In the genomic region with DNA sequence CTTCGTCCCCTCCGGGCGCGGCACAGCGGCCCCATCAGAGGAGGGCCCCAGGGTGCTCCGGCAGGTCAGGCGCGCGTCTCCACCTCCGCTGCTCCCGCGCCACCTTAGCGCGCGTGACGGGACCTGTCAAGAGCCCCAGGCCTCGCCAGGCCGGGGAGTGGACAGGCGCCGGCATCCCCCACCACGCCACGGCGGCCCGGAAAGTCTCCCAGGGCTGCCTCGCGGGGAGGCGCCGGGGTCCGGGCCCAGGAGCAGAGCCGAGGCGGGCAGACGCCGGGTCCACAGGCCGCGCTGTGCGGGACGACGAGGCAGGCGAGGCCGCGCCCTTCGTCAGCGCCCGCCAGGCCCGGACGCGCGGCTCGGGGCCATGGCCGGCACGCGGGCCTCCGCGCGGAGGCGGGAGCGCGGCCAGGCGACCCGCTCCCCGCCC, we compare ENCODE assay signal across 8 cellular contexts. TPM values are rescaled to one million over a fixed set of nuclear protein-coding genes. Genes with fewer than 3 reads are reported as not detected.
A peak's percentile ranks its signal among the peaks of the same experiment; 100 is the strongest.
DNase-seq lines count a peak whose midpoint lies in the region; ATAC-seq, FAIRE-seq and TF ChIP-seq lines count a peak whose summit lies in the region.

No MANE protein-coding gene starts in this region.

- H3K36me3 ChIP-seq in GM12878 (ENCODE audit: control insufficient read depth in 2 of 2, insufficient read depth in 2 of 2, low read length in 1 of 2), result no peaks in the 10 kb centered on the region
- no peaks in the 10 kb centered on the region for H3K36me3 ChIP-seq in spleen

- CTCF ChIA-PET in GM12878 (lab: Yijun Ruan, JAX), result no interaction called here

- H3K27me3 ChIP-seq in GM12878 (replicated peaks in 1 of 2; ENCODE audit: control insufficient read depth in 2 of 2, insufficient read depth in 2 of 2, low read length in 1 of 2), result no peaks in the 10 kb centered on the region
- H3K27me3 ChIP-seq in spleen (replicated peaks in 1 of 7), result no peaks in the 10 kb centered on the region

- no TSS peak for BruUV-seq in GM12878 (replicated peaks; lab: Mats Ljungman, UMichigan)

- no peaks in the 10 kb centered on the region for H4K20me1 ChIP-seq in GM12878 (ENCODE audit: control insufficient read depth, insufficient read depth)

- peaks cover 57% of the 10 kb centered on the region for H3K79me2 ChIP-seq in GM12878 (ENCODE audit: control insufficient read depth, insufficient read depth, low read length)

- H3K9me3 ChIP-seq in GM12878 (replicated peaks; ENCODE audit: control insufficient read depth, insufficient read depth, low read length), result no peaks in the 10 kb centered on the region
- no peaks in the 10 kb centered on the region for H3K9me3 ChIP-seq in spleen

- H3K4me3 ChIP-seq in GM12878 (peak overlapping the region; percentile 89), spleen (peak overlapping the region; percentile 54 to 91 (median 82))

- in situ Hi-C loops in GM12878 (cut with MboI), result no loop called here

- peak; percentile 17 for DNase-seq in activated T-cell treated with anti-CD3 and anti-CD28 coated beads for 1 hour (ENCODE audit: low read depth)
- DNase-seq in activated T-cell treated with anti-CD3 and anti-CD28 coated beads, Interleukin-2, amount 50 U/mL, for 1 hour, result no peak
- DNase-seq in GM12878 (ENCODE audit: low read depth, low spot score), result no peak
- peak; percentile 76 for DNase-seq in iPS-NIHi11 (ENCODE audit: low spot score)
- DNase-seq in spleen, result peak; percentile 93
- no peak for DNase-seq in epidermal melanocyte (ENCODE audit: insufficient read length, low spot score)

- intact Hi-C loops in GM12878 (cut with micrococcal nuclease; ENCODE audit: unreplicated experiment), result loop anchor here (5.0 to 10.0 kb wide), 4 partner anchors 111 to 378 kb away; a partner anchor contains a TSS
- intact Hi-C loops in spleen (cut with DNase I; ENCODE audit: low total_unique reads), result no loop called here

- TF ChIP-seq CTCF in GM12878 (IDR thresholded peaks at IDR 0.05 in 2 of 3, conservative IDR thresholded peaks at IDR 0.05 in 1 of 3; ENCODE audit: control insufficient read depth in 2 of 3, extremely low read depth in 1 of 3, insufficient read depth in 1 of 3, low read depth in 3 of 3, low read length in 3 of 3), result no peak
- no peak for TF ChIP-seq CTCF in spleen (IDR thresholded peaks at IDR 0.05 in 8 of 11, conservative IDR thresholded peaks at IDR 0.05 in 3 of 11)

- ATAC-seq in HG03066 (IDR thresholded peaks at IDR 0.05; ENCODE audit: low read depth, unreplicated experiment), result peak; percentile 23
- ATAC-seq in SK-N-SH treated with all-trans-retinoic acid at 6 μM for 48 hours, result peak; percentile 45
- peak; percentile 37 for ATAC-seq in GM12878

- peak overlapping the region; percentile 90 for H2AFZ ChIP-seq in GM12878 (ENCODE audit: control insufficient read depth, low read depth, low read length)

- WGBS in GM12878 (ENCODE audit: insufficient coverage, insufficient replicate concordance, low lambda C conversion rate, missing lambda C conversion rate), result under 1% methylated on average over 46 of the region's 61 CpGs
- WGBS in spleen, 5 donors, result 0 to 1% (median 0%) methylated on average over 23 to 61 of the region's 61 CpGs; no CpG with 5 or more reads in 1 of the 5 donors

- H3K27ac ChIP-seq in GM12878 (ENCODE audit: control insufficient read depth, insufficient read depth) (peak overlapping the region; percentile 95), spleen (peak overlapping the region; percentile 90 to 98 (median 96))

- peak overlapping the region; percentile 98 for H3K9ac ChIP-seq in GM12878 (ENCODE audit: control insufficient read depth, insufficient read depth, low read length)

- no peak for TF ChIP-seq EP300 in GM12878 (IDR thresholded peaks at IDR 0.05; ENCODE audit: borderline replicate concordance in 1 of 2, control insufficient read depth in 1 of 2, low read depth in 2 of 2, low read length in 2 of 2)

- POLR2A ChIA-PET in GM12878 (lab: Charles Lee), result no interaction called here

- no peak for TF ChIP-seq RAD21 in GM12878 (IDR thresholded peaks at IDR 0.05; ENCODE audit: insufficient read depth, low read depth, low read length)

- SMC1A ChIA-PET in GM12878 (lab: Charles Lee; ENCODE audit: uncharacterized antibody, unreplicated experiment), result interaction anchor here (1.4 to 1.7 kb wide), 3 partner anchors 10 to 28 kb away, joined by 5 to 14 read pairs (median 7); no protein-coding TSS in a partner anchor

- RAD21 ChIA-PET in GM12878 (lab: Charles Lee; ENCODE audit: unreplicated experiment), result interaction anchor here (1.2 to 1.7 kb wide), 4 partner anchors 18 to 39 kb away, joined by 3 to 7 read pairs (median 6); no protein-coding TSS in a partner anchor

- TF ChIP-seq POLR2A in GM12878 (IDR thresholded peaks at IDR 0.05; ENCODE audit: low read depth, low read length), result no peak
- no peak for TF ChIP-seq POLR2A in spleen (IDR thresholded peaks at IDR 0.05)

- peak overlapping the region; percentile 68 for H3K4me2 ChIP-seq in GM12878 (ENCODE audit: control insufficient read depth, insufficient read depth)

- no peak for FAIRE-seq in GM12878 (lab: Jason Lieb, UNC)

- H3K4me1 ChIP-seq in GM12878 (ENCODE audit: control insufficient read depth, insufficient read depth, low read length) (peaks cover 8% of the 10 kb centered on the region; the same call in 1 of the 2 replicates), spleen (peaks cover 17 to 66% (median 56%) of the 10 kb centered on the region in 6 donors)

TF ChIP-seq in SK-N-SH treated with all-trans-retinoic acid at 6 μM for 48 hours, 23 proteins besides CTCF, POLR2A, EP300 and RAD21 (continues in another document):
- no peak for TF ChIP-seq ZNF565 (CRISPR knock-in tag; conservative IDR thresholded peaks at IDR 0.05; ENCODE audit: low read depth)
- TF ChIP-seq SNAI2 (CRISPR knock-in tag; IDR thresholded peaks at IDR 0.05), result no peak
- no peak for TF ChIP-seq TCF4 (CRISPR knock-in tag; IDR thresholded peaks at IDR 0.05; ENCODE audit: borderline replicate concordance)
- no peak for TF ChIP-seq ARNTL (CRISPR knock-in tag; IDR thresholded peaks at IDR 0.05; ENCODE audit: borderline replicate concordance, low read depth)
- no peak for TF ChIP-seq ISL1 (CRISPR knock-in tag; IDR thresholded peaks at IDR 0.05)
- no peak for TF ChIP-seq ZNF8 (CRISPR knock-in tag; IDR thresholded peaks at IDR 0.05)
- no peak for TF ChIP-seq CSDC2 (CRISPR knock-in tag; IDR thresholded peaks at IDR 0.05)
- TF ChIP-seq ZFP30 (CRISPR knock-in tag; IDR thresholded peaks at IDR 0.05), result no peak
- TF ChIP-seq BACH2 (CRISPR knock-in tag; IDR thresholded peaks at IDR 0.05; ENCODE audit: borderline replicate concordance), result no peak

TF ChIP-seq in GM12878, 131 proteins besides CTCF, POLR2A, EP300 and RAD21 (continues in another document):
- 0 out of 2 replicates have a peak, but pooled peaks have one; percentile 31 for TF ChIP-seq CHD1 (IDR thresholded peaks at IDR 0.05; ENCODE audit: low read depth, low read length)
- TF ChIP-seq, protein P1, sequence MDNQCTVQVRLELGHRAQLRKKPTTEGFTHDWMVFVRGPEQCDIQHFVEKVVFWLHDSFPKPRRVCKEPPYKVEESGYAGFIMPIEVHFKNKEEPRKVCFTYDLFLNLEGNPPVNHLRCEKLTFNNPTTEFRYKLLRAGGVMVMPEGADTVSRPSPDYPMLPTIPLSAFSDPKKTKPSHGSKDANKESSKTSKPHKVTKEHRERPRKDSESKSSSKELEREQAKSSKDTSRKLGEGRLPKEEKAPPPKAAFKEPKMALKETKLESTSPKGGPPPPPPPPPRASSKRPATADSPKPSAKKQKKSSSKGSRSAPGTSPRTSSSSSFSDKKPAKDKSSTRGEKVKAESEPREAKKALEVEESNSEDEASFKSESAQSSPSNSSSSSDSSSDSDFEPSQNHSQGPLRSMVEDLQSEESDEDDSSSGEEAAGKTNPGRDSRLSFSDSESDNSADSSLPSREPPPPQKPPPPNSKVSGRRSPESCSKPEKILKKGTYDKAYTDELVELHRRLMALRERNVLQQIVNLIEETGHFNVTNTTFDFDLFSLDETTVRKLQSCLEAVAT (IDR thresholded peaks at IDR 0.05), result no peak
- TF ChIP-seq, protein P2, sequence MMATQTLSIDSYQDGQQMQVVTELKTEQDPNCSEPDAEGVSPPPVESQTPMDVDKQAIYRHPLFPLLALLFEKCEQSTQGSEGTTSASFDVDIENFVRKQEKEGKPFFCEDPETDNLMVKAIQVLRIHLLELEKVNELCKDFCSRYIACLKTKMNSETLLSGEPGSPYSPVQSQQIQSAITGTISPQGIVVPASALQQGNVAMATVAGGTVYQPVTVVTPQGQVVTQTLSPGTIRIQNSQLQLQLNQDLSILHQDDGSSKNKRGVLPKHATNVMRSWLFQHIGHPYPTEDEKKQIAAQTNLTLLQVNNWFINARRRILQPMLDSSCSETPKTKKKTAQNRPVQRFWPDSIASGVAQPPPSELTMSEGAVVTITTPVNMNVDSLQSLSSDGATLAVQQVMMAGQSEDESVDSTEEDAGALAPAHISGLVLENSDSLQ (IDR thresholded peaks at IDR 0.05), result no peak

RNA-seq across cellular contexts. Expression of a gene that starts 0.5 kb away (rescaled TPM):
- 246 and 321 TPM in 2 replicates for total RNA-seq in GM12878 (2013; cell fraction: nucleolus; rRNA removed)
- total RNA-seq in GM12878 (2014; rRNA removed) (69.4 and 86.8 TPM in 2 replicates), GM12878 (2014; rRNA removed; fragmentation: Illumina TruSeq; extraction: Trizol) (42.8 and 46.1 TPM in 2 replicates), GM12878 (2021) (47.9 and 51.9 TPM in 2 replicates), spleen (100 to 1,000 TPM in 1 of 7 donors, 10 to 100 TPM in 6; 61.1 to 124 (median 91.9) TPM)
- 19.6 TPM for polyA plus RNA-seq in GM12878 (2011; ENCODE audit: low read depth)
- polyA plus RNA-seq in GM12878 (2011; rRNA removed) (70.8 and 85.7 TPM in 2 replicates), GM12878 (2014; fragmentation: Illumina TruSeq; extraction: Trizol) (43.1 and 43.6 TPM in 2 replicates), GM12878 (2014; fragmentation: Nextera tagmentation; extraction: Ambion mirVana) (1 to 10 TPM; 6.8 to 9.8 TPM), GM12878 (2014; rRNA removed) (22.2 and 28.7 TPM in 2 replicates), GM12878 (2016; fragmentation: Nextera tagmentation; extraction: Ambion mirVana) (10 to 100 TPM; 29.2 to 31.4 TPM), spleen (10 to 100 TPM in 1 of 3 donors, 1 to 10 TPM in 2; 7.1 to 10.3 (median 8.3) TPM)
- polyA plus RNA-seq in GM12878 (2011; cell fraction: cytosol; rRNA removed), result 26.8 and 32.2 TPM in 2 replicates
- polyA plus RNA-seq in GM12878 (2011; cell fraction: nucleus; rRNA removed), result 67.8 and 75.4 TPM in 2 replicates
- polyA plus RNA-seq in GM12878 (2012), result 18.2 and 18.4 TPM in 2 replicates
- polyA minus RNA-seq in GM12878 (2011; rRNA and poly(A)+ RNA removed), result 83.1 and 96.8 TPM in 2 replicates
- 27.8 and 30.6 TPM in 2 replicates for polyA minus RNA-seq in GM12878 (2011; cell fraction: cytosol; rRNA and poly(A)+ RNA removed)
- polyA minus RNA-seq in GM12878 (2011; cell fraction: nucleus; rRNA and poly(A)+ RNA removed), result 89.8 and 92.1 TPM in 2 replicates

Comparison
In these comparisons a context has a peak if more than half of its experiments do, and no peak if none do; other contexts are left out.
1. DNase-seq: peak in activated T-cell treated with anti-CD3 and anti-CD28 coated beads for 1 hour (single experiment), iPS-NIHi11 (single experiment) and spleen (single experiment); none in activated T-cell treated with anti-CD3 and anti-CD28 coated beads, Interleukin-2, amount 50 U/mL, for 1 hour (single experiment), GM12878 (single experiment) and epidermal melanocyte (single experiment).
2. Peak in every context shown above with its lines, with median percentiles within 50 percentile points of each other: ATAC-seq.